Comparison of ENCODE assay signal across 17 cellular contexts in genomic region chr12:41795910-41796309, GRCh38.
DNase-seq lines count a peak whose midpoint lies in the region; ATAC-seq, FAIRE-seq and TF ChIP-seq lines count a peak whose summit lies in the region.
"Had no signal": no experiment of that assay in that cellular context is flagged by ENCODE, and none has a peak within 500 bp of the region (broad histone marks: within the 10 kb centered on the region; RNA-seq: fewer than 3 reads in every experiment).

No MANE protein-coding gene starts in this region.

- H3K9me3 ChIP-seq in A549 (peaks cover 4% of the 10 kb centered on the region; the same call in 1 of the 3 replicates), OCI-LY1 (ENCODE audit: low read length) (peaks cover 3% of the 10 kb centered on the region; the same call in 1 of the 2 replicates)

- POLR2A ChIA-PET in A549 (lab: Yijun Ruan, JAX): no interaction called here

- H3K4me3 ChIP-seq in A549 (no peak overlapping the region), GM23338 (no peak overlapping the region), OCI-LY1 (ENCODE audit: low read depth, low read length, poor library complexity, severe bottlenecking) (no peak overlapping the region), epithelial cell of esophagus (ENCODE audit: low read length) (no peak overlapping the region), dorsolateral prefrontal cortex (no peak overlapping the region)
- H3K4me3 ChIP-seq: gastroesophageal sphincter, GM23248 had no signal

- H4K20me1 ChIP-seq in GM23338 (replicated peaks; ENCODE audit: insufficient read depth) (no peaks in the 10 kb centered on the region), OCI-LY1 (ENCODE audit: insufficient read depth, low read length) (no peaks in the 10 kb centered on the region)

- peaks cover 6% of the 10 kb centered on the region for H3K36me3 Mint-ChIP-seq in GM23338 (ENCODE audit: low read depth)
- H3K36me3 Mint-ChIP-seq in natural killer cell treated with Interleukin-12 subunit alpha and Interleukin-12 subunit beta and Interleukin-15 and Interleukin-18, amount 100 ng/mL, for 72 hours: no peaks in the 10 kb centered on the region

- no peak overlapping the region for H3K27ac Mint-ChIP-seq in GM23338
- H3K27ac Mint-ChIP-seq in natural killer cell treated with Interleukin-12 subunit alpha and Interleukin-12 subunit beta and Interleukin-15 and Interleukin-18, amount 100 ng/mL, for 72 hours: no peak overlapping the region
- H3K27ac Mint-ChIP-seq: activated CD4-positive, alpha-beta memory T cell treated with anti-CD3 and anti-CD28 coated beads, Interleukin-2, amount 10 ng/mL, durations not matched to agents 7 days and 5 days had no signal

- H3F3A ChIP-seq in GM23338 (replicated peaks; ENCODE audit: low read depth) (no peaks in the 10 kb centered on the region), OCI-LY1 (ENCODE audit: insufficient read depth, low read length) (no peaks in the 10 kb centered on the region)

- no peak overlapping the region for H3K9ac ChIP-seq in OCI-LY1 (ENCODE audit: low read length)
- H3K9ac ChIP-seq: GM23248 had no signal

- CTCF ChIA-PET in A549 (lab: Yijun Ruan, JAX): no interaction called here

- H3K9me3 Mint-ChIP-seq in GM23338: peaks cover 13% of the 10 kb centered on the region
- peaks cover under 1% of the 10 kb centered on the region for H3K9me3 Mint-ChIP-seq in natural killer cell treated with Interleukin-12 subunit alpha and Interleukin-12 subunit beta and Interleukin-15 and Interleukin-18, amount 100 ng/mL, for 72 hours

- TF ChIP-seq POLR2A in A549 (IDR thresholded peaks at IDR 0.05; ENCODE audit: low read length): no peak

- no peaks in the 10 kb centered on the region for H3K27me3 ChIP-seq in GM23338 (ENCODE audit: insufficient read depth)
- H3K27me3 ChIP-seq in OCI-LY1 (ENCODE audit: insufficient read depth, low read length): no peaks in the 10 kb centered on the region
- no peaks in the 10 kb centered on the region for H3K27me3 ChIP-seq in dorsolateral prefrontal cortex
- H3K27me3 ChIP-seq: brain microvascular endothelial cell, gastroesophageal sphincter had no signal

- no peaks in the 10 kb centered on the region for H3K9me2 ChIP-seq in GM23338 (ENCODE audit: insufficient read depth)
- H3K9me2 ChIP-seq in OCI-LY1 (ENCODE audit: low read depth, low read length): no peaks in the 10 kb centered on the region

- TF ChIP-seq RAD21 in A549 (conservative IDR thresholded peaks at IDR 0.05 in 1 of 2, IDR thresholded peaks at IDR 0.05 in 1 of 2): 0 out of 5 replicates have a peak, but pooled peaks of 1 of the 2 experiments have one; percentile 5

- H3K27me3 Mint-ChIP-seq in GM23338 (ENCODE audit: insufficient read depth, low read depth, poor library complexity): peaks cover 7% of the 10 kb centered on the region
- no peaks in the 10 kb centered on the region for H3K27me3 Mint-ChIP-seq in natural killer cell treated with Interleukin-12 subunit alpha and Interleukin-12 subunit beta and Interleukin-15 and Interleukin-18, amount 100 ng/mL, for 72 hours
- H3K27me3 Mint-ChIP-seq: activated CD4-positive, alpha-beta memory T cell treated with anti-CD3 and anti-CD28 coated beads, Interleukin-2, amount 10 ng/mL, durations not matched to agents 7 days and 5 days had no signal

- intact Hi-C loops in dorsolateral prefrontal cortex (cut with DNase I): no loop called here

- H3K4me1 ChIP-seq in A549: no peaks in the 10 kb centered on the region
- no peaks in the 10 kb centered on the region for H3K4me1 ChIP-seq in GM23338 (ENCODE audit: insufficient read depth)
- no peaks in the 10 kb centered on the region for H3K4me1 ChIP-seq in OCI-LY1 (ENCODE audit: insufficient read depth, low read length, severe bottlenecking)

- H2AFZ ChIP-seq in GM23338 (no peak overlapping the region), OCI-LY1 (ENCODE audit: low read length) (no peak overlapping the region)

- no peaks in the 10 kb centered on the region for H3K36me3 ChIP-seq in GM23338 (ENCODE audit: insufficient read depth)
- no peaks in the 10 kb centered on the region; the same call in 1 of the 2 replicates for H3K36me3 ChIP-seq in OCI-LY1 (ENCODE audit: insufficient read depth, low read length)
- H3K36me3 ChIP-seq: brain microvascular endothelial cell, gastroesophageal sphincter had no signal

- H3K4me2 ChIP-seq in A549 (no peak overlapping the region), GM23338 (no peak overlapping the region), OCI-LY1 (ENCODE audit: low read length) (no peak overlapping the region)

- H3K79me2 ChIP-seq in GM23338 (replicated peaks; ENCODE audit: insufficient read depth): no peaks in the 10 kb centered on the region
- no peaks in the 10 kb centered on the region for H3K79me2 ChIP-seq in OCI-LY1 (ENCODE audit: insufficient read depth, low read length)

- H3K4me1 Mint-ChIP-seq in GM23338: no peaks in the 10 kb centered on the region
- no peaks in the 10 kb centered on the region for H3K4me1 Mint-ChIP-seq in natural killer cell treated with Interleukin-12 subunit alpha and Interleukin-12 subunit beta and Interleukin-15 and Interleukin-18, amount 100 ng/mL, for 72 hours (ENCODE audit: low read depth in 2 of 2)
- H3K4me1 Mint-ChIP-seq: activated CD4-positive, alpha-beta memory T cell treated with anti-CD3 and anti-CD28 coated beads, Interleukin-2, amount 10 ng/mL, durations not matched to agents 7 days and 5 days had no signal

- no peak for TF ChIP-seq CTCF in A549 (IDR thresholded peaks at IDR 0.05)
- peak; percentile 66 for TF ChIP-seq CTCF in GM23338 (conservative IDR thresholded peaks at IDR 0.05; ENCODE audit: low read depth in 2 of 2)
- peak; percentile 31; the same call in 1 of the 2 replicates for TF ChIP-seq CTCF in OCI-LY1 (IDR thresholded peaks at IDR 0.05; ENCODE audit: low read length)
- TF ChIP-seq CTCF in epithelial cell of esophagus (IDR thresholded peaks at IDR 0.05; ENCODE audit: insufficient read depth, low read depth, low read length, missing control alignments): peak; percentile 9
- TF ChIP-seq CTCF in dorsolateral prefrontal cortex (IDR thresholded peaks at IDR 0.05 in 54 of 56, conservative IDR thresholded peaks at IDR 0.05 in 2 of 56; ENCODE audit: low read depth in 1 of 56, partially characterized antibody in 56 of 56): peak in 2 of 56 donors; percentile 18 to 24

- WGBS in A549 (ENCODE audit: missing lambda C conversion rate): 55% methylated on average over 5 of the region's 5 CpGs

- TF ChIP-seq EP300 in A549 (IDR thresholded peaks at IDR 0.05): no peak

- no peak overlapping the region for H3K4me3 Mint-ChIP-seq in GM23338
- H3K4me3 Mint-ChIP-seq in natural killer cell treated with Interleukin-12 subunit alpha and Interleukin-12 subunit beta and Interleukin-15 and Interleukin-18, amount 100 ng/mL, for 72 hours: no peak overlapping the region
- H3K4me3 Mint-ChIP-seq: activated CD4-positive, alpha-beta memory T cell treated with anti-CD3 and anti-CD28 coated beads, Interleukin-2, amount 10 ng/mL, durations not matched to agents 7 days and 5 days had no signal

- H3K27ac ChIP-seq in A549 (no peak overlapping the region), GM23338 (ENCODE audit: low read depth) (no peak overlapping the region), OCI-LY1 (ENCODE audit: low read depth, low read length, poor library complexity, severe bottlenecking) (no peak overlapping the region), dorsolateral prefrontal cortex (no peak overlapping the region)
- H3K27ac ChIP-seq: brain microvascular endothelial cell, gastroesophageal sphincter, GM23248, RWPE1 had no signal

- DNase-seq in A549 (ENCODE audit: low read depth in 1 of 2, low spot score in 1 of 2): peak in 1 of 2 experiments; percentile 16
- peak; percentile 72 for DNase-seq in GM23338 (ENCODE audit: low spot score)
- no peak for DNase-seq in epithelial cell of esophagus (ENCODE audit: low read depth)
- DNase-seq in SKM-1 (lab: John Stamatoyannopoulos, UW; ENCODE audit: unreplicated experiment): no peak
- DNase-seq in dorsolateral prefrontal cortex: no peak
- no peak for DNase-seq in natural killer cell treated with Interleukin-12 subunit alpha and Interleukin-12 subunit beta and Interleukin-15 and Interleukin-18, amount 100 ng/mL, for 72 hours (ENCODE audit: low spot score)
- DNase-seq: activated CD4-positive, alpha-beta memory T cell treated with anti-CD3 and anti-CD28 coated beads, Interleukin-2, amount 10 ng/mL, durations not matched to agents 7 days and 5 days; activated gamma-delta T cell; brain microvascular endothelial cell; DND-41; kidney glomerular epithelial cell; stimulated activated CD4-positive, alpha-beta T cell treated with anti-CD3 and anti-CD28 coated beads, Interleukin-2, amount 100 ng/mL, for 48 hours had no signal

- no peak for FAIRE-seq in A549 (lab: Jason Lieb, UNC)

- peak; percentile 59 to 70; a peak in 4 of 6 replicates for ATAC-seq in A549
- peak; percentile 99 for ATAC-seq in GM23338
- ATAC-seq in GM19395 (IDR thresholded peaks at IDR 0.05; ENCODE audit: unreplicated experiment): no peak
- no peak for ATAC-seq in natural killer cell treated with Interleukin-12 subunit alpha and Interleukin-12 subunit beta and Interleukin-15 and Interleukin-18, amount 100 ng/mL, for 72 hours
- ATAC-seq: gastroesophageal sphincter had no signal

TF ChIP-seq in A549, 52 proteins besides CTCF, POLR2A, EP300 and RAD21:
- TF ChIP-seq ZFP36 (IDR thresholded peaks at IDR 0.05; ENCODE audit: borderline replicate concordance, partially characterized antibody) (no peak), FOSB (CRISPR knock-in tag; IDR thresholded peaks at IDR 0.05) (no peak), MYC (IDR thresholded peaks at IDR 0.05; ENCODE audit: borderline replicate concordance, low read length) (no peak), HOXB5 (CRISPR knock-in tag; IDR thresholded peaks at IDR 0.05) (no peak), CHD2 (IDR thresholded peaks at IDR 0.05; ENCODE audit: low read length, partially characterized antibody) (no peak), ZC3H11A (IDR thresholded peaks at IDR 0.05) (no peak), JUNB (IDR thresholded peaks at IDR 0.05) (no peak), CBX8 (IDR thresholded peaks at IDR 0.05) (no peak)

TF ChIP-seq in GM23338, 12 proteins besides CTCF, POLR2A, EP300 and RAD21:
- TF ChIP-seq CREB1 (CRISPR knock-in tag; IDR thresholded peaks at IDR 0.05; ENCODE audit: low read depth): no peak

Comparison
In these comparisons a context has a peak if more than half of its experiments do, and no peak if none do; other contexts are left out.
1. ATAC-seq: peak in A549 (2 of 2) and GM23338 (single experiment); none in GM19395 (single experiment) and natural killer cell treated with Interleukin-12 subunit alpha and Interleukin-12 subunit beta and Interleukin-15 and Interleukin-18, amount 100 ng/mL, for 72 hours (0 of 2).